In genomic region chr7:116811768-116812167, GRCh38 we compare ENCODE assay signal across 15 cellular contexts. TPM values are rescaled to one million over a fixed set of nuclear protein-coding genes. Genes with fewer than 3 reads are reported as not detected.
A peak's percentile ranks its signal among the peaks of the same experiment; 100 is the strongest.
DNase-seq lines count a peak whose midpoint lies in the region; ATAC-seq, FAIRE-seq and TF ChIP-seq lines count a peak whose summit lies in the region.
"Had no signal": no experiment of that assay in that cellular context is flagged by ENCODE, and none has a peak within 500 bp of the region (broad histone marks: within the 10 kb centered on the region; RNA-seq: fewer than 3 reads in every experiment).

No MANE protein-coding gene starts in this region.

- H3K4me2 ChIP-seq in PC-9 (0 out of 2 replicates have a peak overlapping the region, but pooled peaks have one; percentile 72), HepG2 (ENCODE audit: low read depth, low read length) (peak overlapping the region; percentile 81), smooth muscle cell (no peak overlapping the region)
- H3K4me2 ChIP-seq: BLaER1 treated with 17β-estradiol and CSF1 and Interleukin-3, amounts not matched to agents 10 nM and 100 nM; KMS-11 had no signal

- TF ChIP-seq RAD21 in HepG2 (CRISPR knock-in tag; IDR thresholded peaks at IDR 0.05) = no peak

- no TSS peak for BruUV-seq in PC-9 (replicated peaks; lab: Mats Ljungman, UMichigan)
- no TSS peak for BruUV-seq in HepG2 (replicated peaks; lab: Mats Ljungman, UMichigan)

- H3K36me3 ChIP-seq in PC-9 (ENCODE audit: low read depth) (no peaks in the 10 kb centered on the region), HepG2 (replicated peaks in 1 of 2; ENCODE audit: control insufficient read depth in 1 of 2, insufficient read depth in 2 of 2, low read length in 2 of 2) (no peaks in the 10 kb centered on the region), smooth muscle cell (ENCODE audit: low read depth) (no peaks in the 10 kb centered on the region)
- H3K36me3 ChIP-seq: BLaER1 treated with 17β-estradiol and CSF1 and Interleukin-3, amounts not matched to agents 10 nM and 100 nM had no signal

- H2AFZ ChIP-seq in PC-9 (no peak overlapping the region), HepG2 (ENCODE audit: low read length) (no peak overlapping the region), smooth muscle cell (ENCODE audit: low read depth) (no peak overlapping the region)

- DNase-seq in PC-9 (no peak), HepG2 (ENCODE audit: low spot score) (no peak), smooth muscle cell (lab: John Stamatoyannopoulos, UW; ENCODE audit: unreplicated experiment) (no peak), urothelium cell line (ENCODE audit: low spot score) (no peak), head of caudate nucleus (no peak)
- DNase-seq: 8988T; ACHN; CD4-positive, CD25-positive, alpha-beta regulatory T cell; DMS153; GF-D8; HCEC 1CT had no signal

- TF ChIP-seq POLR2A in HepG2 (IDR thresholded peaks at IDR 0.05; ENCODE audit: insufficient read depth in 1 of 2, low read depth in 2 of 2, low read length in 2 of 2) = no peak

- H3K27me3 ChIP-seq in PC-9 (ENCODE audit: insufficient read depth, low read depth) = no peaks in the 10 kb centered on the region
- H3K27me3 ChIP-seq in HepG2 (ENCODE audit: control insufficient read depth in 1 of 2, insufficient read depth in 2 of 2, low read length in 2 of 2) = no peaks in the 10 kb centered on the region
- H3K27me3 ChIP-seq in smooth muscle cell (ENCODE audit: low read depth) = no peaks in the 10 kb centered on the region
- H3K27me3 ChIP-seq: BLaER1 treated with 17β-estradiol and CSF1 and Interleukin-3, amounts not matched to agents 10 nM and 100 nM had no signal

- H3K4me1 ChIP-seq in PC-9 (replicated peaks; ENCODE audit: insufficient read depth) (peaks cover 40% of the 10 kb centered on the region), HepG2 (ENCODE audit: insufficient read depth, low read length) (peaks cover 67% of the 10 kb centered on the region), smooth muscle cell (ENCODE audit: low read depth) (no peaks in the 10 kb centered on the region)

- H3F3A ChIP-seq in PC-9 (ENCODE audit: insufficient read depth, low read depth) = peaks cover 19% of the 10 kb centered on the region; the same call in 1 of the 2 replicates
- H3F3A ChIP-seq in smooth muscle cell (ENCODE audit: low read depth) = no peaks in the 10 kb centered on the region

- in situ Hi-C loops in HepG2 (cut with HindIII; ENCODE audit: extremely low pct_ligation_motif_present, low pct_unique_long_range_greater_than_20kb) = loop anchor here (5.0 to 25.0 kb wide), 2 partner anchors 554 to 649 kb away; no protein-coding TSS in a partner anchor

- TF ChIP-seq EP300 in HepG2 (IDR thresholded peaks at IDR 0.05; ENCODE audit: low read depth in 2 of 2, low read length in 2 of 2) (no peak), HepG2 (CRISPR knock-in tag; IDR thresholded peaks at IDR 0.05; ENCODE audit: borderline replicate concordance) (no peak)

- intact Hi-C loops in PC-9 (cut with micrococcal nuclease; ENCODE audit: unreplicated experiment) (loop anchor here (2.0 to 10.0 kb wide), 2 partner anchors 51 to 573 kb away; partner anchors contain the start of gene CAPZA2), HepG2 (cut with micrococcal nuclease; ENCODE audit: unreplicated experiment) (loop anchor here (1.0 to 2.0 kb wide), 3 partner anchors 51 to 641 kb away; partner anchors contain the start of gene CAPZA2), head of caudate nucleus (cut with DNase I) (loop anchor here (5.0 kb wide), 1 partner anchor 219 kb away; no protein-coding TSS in a partner anchor)

- peak overlapping the region; percentile 90 for H3K27ac ChIP-seq in 22Rv1
- H3K27ac ChIP-seq in PC-9 = no peak overlapping the region
- peak overlapping the region; percentile 96 for H3K27ac ChIP-seq in HepG2 (ENCODE audit: extremely low read length, insufficient read depth, low read length)
- H3K27ac ChIP-seq in smooth muscle cell (ENCODE audit: low read depth) = no peak overlapping the region
- H3K27ac ChIP-seq: BLaER1 treated with 17β-estradiol and CSF1 and Interleukin-3, amounts not matched to agents 10 nM and 100 nM; KMS-11 had no signal

- H3K9me3 ChIP-seq in PC-9 (ENCODE audit: insufficient read depth, low read depth) (no peaks in the 10 kb centered on the region; the same call in 1 of the 2 replicates), HepG2 (ENCODE audit: low read length) (no peaks in the 10 kb centered on the region), smooth muscle cell (replicated peaks; ENCODE audit: low read depth) (no peaks in the 10 kb centered on the region)
- H3K9me3 ChIP-seq: BLaER1 treated with 17β-estradiol and CSF1 and Interleukin-3, amounts not matched to agents 10 nM and 100 nM had no signal

- H3K79me2 ChIP-seq in PC-9 (ENCODE audit: low read depth) (no peaks in the 10 kb centered on the region), HepG2 (ENCODE audit: insufficient read depth, low read length) (peaks cover 17% of the 10 kb centered on the region), smooth muscle cell (ENCODE audit: low read depth) (no peaks in the 10 kb centered on the region)

- ATAC-seq in HepG2 = no peak
- no peak for ATAC-seq in HG03139 (IDR thresholded peaks at IDR 0.05; ENCODE audit: unreplicated experiment)

- TF ChIP-seq CTCF in 22Rv1 (IDR thresholded peaks at IDR 0.05) (no peak), PC-9 (conservative IDR thresholded peaks at IDR 0.05) (no peak), HepG2 (CRISPR knock-in tag; IDR thresholded peaks at IDR 0.05) (no peak), smooth muscle cell (IDR thresholded peaks at IDR 0.05; ENCODE audit: borderline replicate concordance, insufficient read depth, poor library complexity, severe bottlenecking) (no peak)

- CTCF ChIA-PET in PC-9 (lab: Charles Lee) (no interaction called here), HepG2 (lab: Yijun Ruan, JAX; ENCODE audit: low intra/inter-chr PET ratio, low total read pairs) (interaction anchor here (1.1 kb wide), 1 partner anchor 9 kb away, joined by 3 read pairs; no protein-coding TSS in a partner anchor)

- POLR2A ChIA-PET in PC-9 (lab: Charles Lee; ENCODE audit: unreplicated experiment) (no interaction called here), HepG2 (lab: Yijun Ruan, JAX) (interaction anchor here (1.2 to 1.5 kb wide), 2 partner anchors 20 to 313 kb away, joined by 3 to 4 read pairs; no protein-coding TSS in a partner anchor)

- H3K9me2 ChIP-seq in PC-9 (ENCODE audit: insufficient read depth) = no peaks in the 10 kb centered on the region

- FAIRE-seq in HepG2 (lab: Jason Lieb, UNC) (peak; percentile 4), urothelium cell line (lab: Jason Lieb, UNC) (no peak)

- no peaks in the 10 kb centered on the region for H4K20me1 ChIP-seq in PC-9 (ENCODE audit: insufficient read depth)
- no peaks in the 10 kb centered on the region for H4K20me1 ChIP-seq in HepG2 (ENCODE audit: insufficient read depth, low read length)
- no peaks in the 10 kb centered on the region for H4K20me1 ChIP-seq in smooth muscle cell (ENCODE audit: low read depth)
- H4K20me1 ChIP-seq: BLaER1 treated with 17β-estradiol and CSF1 and Interleukin-3, amounts not matched to agents 10 nM and 100 nM had no signal

- H3K4me3 ChIP-seq in PC-9 (no peak overlapping the region), HepG2 (replicated peaks in 1 of 3; ENCODE audit: insufficient read depth in 1 of 3, low read depth in 2 of 3, low read length in 3 of 3) (peak overlapping the region; percentile 56 to 64 (median 62)), smooth muscle cell (peak overlapping the region; percentile 12)
- H3K4me3 ChIP-seq: BLaER1 treated with 17β-estradiol and CSF1 and Interleukin-3, amounts not matched to agents 10 nM and 100 nM had no signal

- 78% methylated on average over 3 of the region's 3 CpGs for WGBS in HepG2 (ENCODE audit: low lambda C conversion rate)
- WGBS in smooth muscle cell (ENCODE audit: low lambda C conversion rate) = 92% methylated on average over 3 of the region's 3 CpGs

- peak overlapping the region; percentile 71 for H3K9ac ChIP-seq in HepG2 (ENCODE audit: insufficient read depth, low read depth, low read length)
- no peak overlapping the region for H3K9ac ChIP-seq in smooth muscle cell (ENCODE audit: low read depth)
- H3K9ac ChIP-seq: BLaER1 treated with 17β-estradiol and CSF1 and Interleukin-3, amounts not matched to agents 10 nM and 100 nM; KMS-11 had no signal

TF ChIP-seq in HepG2, 621 proteins besides CTCF, POLR2A, EP300 and RAD21 (continues in another document):
- TF ChIP-seq KDM4B (CRISPR knock-in tag; IDR thresholded peaks at IDR 0.05) (no peak), PITX1 (CRISPR knock-in tag; IDR thresholded peaks at IDR 0.05) (0 out of 2 replicates have a peak, but pooled peaks have one; percentile 15), KLF9 (CRISPR knock-in tag; IDR thresholded peaks at IDR 0.05; ENCODE audit: low read depth) (no peak), ZFP82 (CRISPR knock-in tag; IDR thresholded peaks at IDR 0.05; ENCODE audit: borderline replicate concordance) (no peak)

RNA-seq across cellular contexts. Expression of gene CAPZA2, which starts 50.6 kb away (rescaled TPM):
- total RNA-seq in PC-9 (2021) (171 and 203 TPM in 2 replicates), HepG2 (2016; rRNA removed; fragmentation: Illumina TruSeq; extraction: Trizol) (199 and 286 TPM in 2 replicates), smooth muscle cell (143 and 200 TPM in 2 replicates)
- total RNA-seq in HepG2 (2016; cell fraction: cytosol; rRNA removed; fragmentation: Illumina TruSeq; extraction: Trizol; ENCODE audit: low read depth) = 24.4 and 27.4 TPM in 2 replicates
- 185 and 316 TPM in 2 replicates for total RNA-seq in HepG2 (2016; cell fraction: insoluble cytoplasmic fraction; rRNA removed; fragmentation: Illumina TruSeq; extraction: Trizol)
- 84.0 and 101 TPM in 2 replicates for total RNA-seq in HepG2 (2016; cell fraction: membrane; rRNA removed; fragmentation: Illumina TruSeq; extraction: Trizol)
- total RNA-seq in HepG2 (2016; cell fraction: nucleus; rRNA removed; fragmentation: Illumina TruSeq; extraction: Trizol) = 80.2 and 86.7 TPM in 2 replicates
- polyA plus RNA-seq in HepG2 (2011; rRNA removed) (30.6 and 38.4 TPM in 2 replicates), smooth muscle cell (148 and 161 TPM in 2 replicates)
- 13.6 and 23.2 TPM in 2 replicates for polyA plus RNA-seq in HepG2 (2011; cell fraction: cytosol; rRNA removed)
- 7.4 and 12.5 TPM in 2 replicates for polyA plus RNA-seq in HepG2 (2011; cell fraction: nucleus; rRNA removed)
- polyA plus RNA-seq in HepG2 (2012) = 60.2 and 71.6 TPM in 2 replicates
- polyA plus RNA-seq in HepG2 (2016; cell fraction: cytosol; fragmentation: Illumina TruSeq; extraction: Trizol; ENCODE audit: low read depth) = 19.1 TPM in 2 replicates
- polyA plus RNA-seq in HepG2 (2016; cell fraction: insoluble cytoplasmic fraction; fragmentation: Illumina TruSeq; extraction: Trizol; ENCODE audit: low read depth) = 177 and 188 TPM in 2 replicates
- 37.6 and 44.7 TPM in 2 replicates for polyA plus RNA-seq in HepG2 (2016; cell fraction: membrane; fragmentation: Illumina TruSeq; extraction: Trizol; ENCODE audit: low read depth)
- polyA plus RNA-seq in HepG2 (2016; cell fraction: nucleus; fragmentation: Illumina TruSeq; extraction: Trizol; ENCODE audit: insufficient read depth, low read depth) = 56.1 and 58.9 TPM in 2 replicates
- 14.8 and 29.3 TPM in 2 replicates for polyA minus RNA-seq in HepG2 (2011; rRNA and poly(A)+ RNA removed; ENCODE audit: low replicate concordance)
- polyA minus RNA-seq in HepG2 (2011; cell fraction: cytosol; rRNA and poly(A)+ RNA removed) = 31.0 and 34.3 TPM in 2 replicates
- 77.0 and 95.7 TPM in 2 replicates for polyA minus RNA-seq in HepG2 (2011; cell fraction: nucleus; rRNA and poly(A)+ RNA removed)

Comparison
In these comparisons a context has a peak if more than half of its experiments do, and no peak if none do; other contexts are left out.
1. H3K27ac ChIP-seq: peak in 22Rv1 (single experiment) and HepG2 (single experiment); none in PC-9 (single experiment) and smooth muscle cell (single experiment).